ENCODE assay signal across 8 cellular contexts in genomic region chr1:11059990-11060948, GRCh38. TPM values are rescaled to one million over a fixed set of nuclear protein-coding genes. Genes with fewer than 3 reads are reported as not detected.
DNase-seq lines count a peak whose midpoint lies in the region; ATAC-seq and TF ChIP-seq lines count a peak whose summit lies in the region.

Gene SRM, minus strand, starts transcription at chr1:11060018. Its CDS starts 75 bp downstream, at chr1:11059943.

- H3K4me1 Mint-ChIP-seq in nephron, result peaks cover 9% of the 10 kb centered on the region

- DNase-seq in EL (peak; percentile 91), H4 (ENCODE audit: low spot score) (peak; percentile 83), LoVo (ENCODE audit: low spot score) (peak; percentile 95), fibroblast of pulmonary artery (ENCODE audit: low read depth) (peak; percentile 89)
- DNase-seq in activated effector memory CD4-positive, alpha-beta T cell treated with Interleukin-2 at 50 U/mL for 16 hours, result peak; percentile 87
- peak; percentile 93 for DNase-seq in stimulated activated naive CD8-positive, alpha-beta T cell treated with anti-CD3 and anti-CD28 coated beads, Interleukin-15, Interleukin-2, amounts not matched to agents 100 U/mL and 50 U/mL, for 24 hours

- peak within 1 kb of the TSS; percentile 98 for H3K4me3 Mint-ChIP-seq in nephron

- TF ChIP-seq CTCF in fibroblast of pulmonary artery (IDR thresholded peaks at IDR 0.05; ENCODE audit: low read length, missing control alignments) (peak; percentile 6), nephron (IDR thresholded peaks at IDR 0.05; ENCODE audit: unreplicated experiment in 3 of 3) (peak; percentile 55 to 61 (median 58))

- H3K27me3 Mint-ChIP-seq in nephron (ENCODE audit: low read depth), result no peaks in the 10 kb centered on the region

- peak within 1 kb of the TSS; percentile 83 to 92 (median 89) for H3K27ac Mint-ChIP-seq in nephron

- H3K9me3 Mint-ChIP-seq in nephron, result no peaks in the 10 kb centered on the region

- peak; percentile 96 for ATAC-seq in stimulated activated naive CD8-positive, alpha-beta T cell treated with anti-CD3 and anti-CD28 coated beads, Interleukin-15, Interleukin-2, amounts not matched to agents 100 U/mL and 50 U/mL, for 24 hours

- TF ChIP-seq POLR2A in Raji (IDR thresholded peaks at IDR 0.05; ENCODE audit: insufficient read depth, low read depth, low read length), result peak; percentile 84

- peaks cover 24% of the 10 kb centered on the region for H3K36me3 Mint-ChIP-seq in nephron (ENCODE audit: low read depth)

- peak within 1 kb of the TSS; percentile 79 for H3K4me3 ChIP-seq in fibroblast of pulmonary artery (replicated peaks; ENCODE audit: low read depth, low read length)

RNA-seq across cellular contexts. Expression of gene SRM, which starts in this region (rescaled TPM):
- 28.1 and 30.4 TPM in 2 replicates for total RNA-seq in H4 (2014; rRNA removed; shearing (Covaris generic))

Comparison
In these comparisons a context has a peak if more than half of its experiments do, and no peak if none do; other contexts are left out.
1. Peak in every context shown above with its lines: DNase-seq, ATAC-seq and H3K4me3 ChIP-seq.